Comparison of ENCODE assay signal across 2 cellular contexts in genomic region chr15:39812651-39813050, GRCh38. TPM values are rescaled to one million over a fixed set of nuclear protein-coding genes. Genes with fewer than 3 reads are reported as not detected.
"Had no signal": no experiment of that assay in that cellular context is flagged by ENCODE, and none has a peak within 500 bp of the region (broad histone marks: within the 10 kb centered on the region; RNA-seq: fewer than 3 reads in every experiment).

No MANE protein-coding gene starts in this region.

RNA-seq across cellular contexts. Expression of gene FSIP1, which starts 30.0 kb away (rescaled TPM):
- total RNA-seq: left lobe of liver, mesenteric fat pad had no signal
